ENCODE assay signal across 9 cellular contexts in genomic region chr12:46370380-46370734, GRCh38. TPM values are rescaled to one million over a fixed set of nuclear protein-coding genes. Genes with fewer than 3 reads are reported as not detected.
DNase-seq lines count a peak whose midpoint lies in the region; ATAC-seq and TF ChIP-seq lines count a peak whose summit lies in the region.
"Had no signal": no experiment of that assay in that cellular context is flagged by ENCODE, and none has a peak within 500 bp of the region (broad histone marks: within the 10 kb centered on the region; RNA-seq: fewer than 3 reads in every experiment).

No MANE protein-coding gene starts in this region.

- ATAC-seq in natural killer cell, result no peak
- ATAC-seq: left lobe of liver had no signal

- no peak for TF ChIP-seq CTCF in BE2C (IDR thresholded peaks at IDR 0.05; ENCODE audit: low read depth, low read length)
- TF ChIP-seq CTCF in natural killer cell (IDR thresholded peaks at IDR 0.05), result no peak

- H3K36me3 Mint-ChIP-seq in dendritic cell treated with granulocyte-macrophage colony-stimulating factor and Interleukin-4, amounts not matched to agents 40 ng/mL and 50 ng/mL, for 4 days (ENCODE audit: low read depth), result peaks cover 68% of the 10 kb centered on the region
- peaks cover 44% of the 10 kb centered on the region for H3K36me3 Mint-ChIP-seq in natural killer cell

- H3K9me3 ChIP-seq in BE2C (no peaks in the 10 kb centered on the region), MG63 (no peaks in the 10 kb centered on the region)

- peaks cover 59% of the 10 kb centered on the region for H3K36me3 ChIP-seq in BE2C
- H3K36me3 ChIP-seq in MG63, result peaks cover 69% of the 10 kb centered on the region

- no peaks in the 10 kb centered on the region for H3K27me3 ChIP-seq in BE2C
- H3K27me3 ChIP-seq in MG63, result no peaks in the 10 kb centered on the region

- H3K9me3 Mint-ChIP-seq in dendritic cell treated with granulocyte-macrophage colony-stimulating factor and Interleukin-4, amounts not matched to agents 40 ng/mL and 50 ng/mL, for 4 days, result no peaks in the 10 kb centered on the region
- H3K9me3 Mint-ChIP-seq in natural killer cell, result no peaks in the 10 kb centered on the region

- peaks cover 6% of the 10 kb centered on the region for H3K27me3 Mint-ChIP-seq in dendritic cell treated with granulocyte-macrophage colony-stimulating factor and Interleukin-4, amounts not matched to agents 40 ng/mL and 50 ng/mL, for 4 days
- H3K27me3 Mint-ChIP-seq in natural killer cell (ENCODE audit: low read depth in 2 of 2), result no peaks in the 10 kb centered on the region

- intact Hi-C loops in dendritic cell treated with granulocyte-macrophage colony-stimulating factor and Interleukin-4, amounts not matched to agents 40 ng/mL and 50 ng/mL, for 4 days (cut with micrococcal nuclease), result loop anchor here (5.0 kb wide), 1 partner anchor 117 kb away; no protein-coding TSS in a partner anchor
- intact Hi-C loops in natural killer cell (cut with micrococcal nuclease), result loop anchor here (2.0 to 10.0 kb wide), 6 partner anchors 88 to 1334 kb away; partner anchors contain the start of genes ARID2 and RPAP3
- intact Hi-C loops in posterior vena cava (cut with DNase I), result loop anchor here (5.0 to 10.0 kb wide), 4 partner anchors 103 to 294 kb away; partner anchors contain the start of gene SLC38A1 (in 1 of the 2)

- 0 out of 2 replicates have a peak, but pooled peaks cover 12% of the 10 kb centered on the region for H3K4me1 ChIP-seq in BE2C

- H3K27ac Mint-ChIP-seq in dendritic cell treated with granulocyte-macrophage colony-stimulating factor and Interleukin-4, amounts not matched to agents 40 ng/mL and 50 ng/mL, for 4 days, result peak overlapping the region; percentile 99
- peak overlapping the region; percentile 99 for H3K27ac Mint-ChIP-seq in natural killer cell

- peaks cover 46% of the 10 kb centered on the region for H3K4me1 Mint-ChIP-seq in dendritic cell treated with granulocyte-macrophage colony-stimulating factor and Interleukin-4, amounts not matched to agents 40 ng/mL and 50 ng/mL, for 4 days (ENCODE audit: low read depth)
- peaks cover 80 to 81% of the 10 kb centered on the region in 2 donors for H3K4me1 Mint-ChIP-seq in natural killer cell

- H3K4me3 ChIP-seq in BE2C (ENCODE audit: low read depth, low read length) (peak overlapping the region; percentile 93), MG63 (peak overlapping the region; percentile 88)

- peak overlapping the region; percentile 93 for H3K4me3 Mint-ChIP-seq in dendritic cell treated with granulocyte-macrophage colony-stimulating factor and Interleukin-4, amounts not matched to agents 40 ng/mL and 50 ng/mL, for 4 days
- H3K4me3 Mint-ChIP-seq in natural killer cell, result peak overlapping the region; percentile 100

- DNase-seq in BE2C (no peak), MG63 (no peak), natural killer cell (no peak), SKM-1 treated with dmso at 0.1 percent for 144 hours (lab: John Stamatoyannopoulos, UW; ENCODE audit: unreplicated experiment) (no peak), posterior vena cava (ENCODE audit: low spot score) (no peak), NCI-H2081 treated with DMSO at 0.1 percent for 48 hours (lab: John Stamatoyannopoulos, UW) (no peak)
- no peak for DNase-seq in stimulated activated naive CD4-positive, alpha-beta T cell (lab: John Stamatoyannopoulos, UW)

RNA-seq across cellular contexts. Expression of gene SLC38A2, which starts 2.2 kb away (rescaled TPM):
- polyA plus RNA-seq in BE2C (2012; ENCODE audit: insufficient read depth, insufficient read length, low read depth), result 70.7 TPM
- 331 and 535 TPM in 2 replicates for total RNA-seq in MG63 (2014; rRNA removed; shearing (Covaris generic); ENCODE audit: low replicate concordance)
- total RNA-seq in natural killer cell (100 to 1,000 TPM; 131 to 241 (median 167) TPM), posterior vena cava (100 to 1,000 TPM; 255 to 324 TPM)
